18 cellular contexts compared by ENCODE assay signal in the genomic region with DNA sequence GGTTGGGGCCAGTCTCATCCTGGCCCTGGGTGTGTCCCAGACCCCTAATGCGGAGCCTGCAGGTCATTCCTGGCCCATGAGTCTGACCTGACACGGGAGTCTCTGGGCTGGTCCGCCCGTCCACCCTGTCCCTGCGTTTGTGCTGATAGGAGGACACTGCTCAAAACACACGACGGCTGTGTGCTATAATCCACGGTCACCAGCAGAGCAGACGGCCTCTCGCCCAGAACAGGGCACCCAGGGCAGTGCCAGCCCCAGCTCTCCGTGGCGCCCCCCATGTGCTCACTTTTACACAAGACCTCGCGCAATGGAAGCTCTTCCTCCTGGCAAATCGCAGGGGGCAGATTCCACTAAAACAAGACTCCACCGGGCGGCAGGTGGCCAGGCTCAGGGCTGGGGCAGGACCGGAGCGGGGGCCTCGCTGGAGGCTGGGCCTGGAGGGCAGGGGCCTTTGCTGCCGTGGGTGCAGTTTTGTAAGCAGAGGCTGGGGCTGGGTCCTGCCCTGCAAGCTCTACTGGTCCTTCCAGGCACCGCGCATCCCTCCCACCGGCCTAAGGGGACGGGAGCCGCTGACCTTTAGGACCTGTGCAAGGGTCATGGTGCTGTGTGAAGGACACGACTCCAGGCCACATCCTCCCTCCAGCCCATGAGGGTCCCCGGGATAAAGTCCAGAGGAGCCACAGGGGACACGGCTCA. TPM values are rescaled to one million over a fixed set of nuclear protein-coding genes. Genes with fewer than 3 reads are reported as not detected.
DNase-seq lines count a peak whose midpoint lies in the region; ATAC-seq, FAIRE-seq and TF ChIP-seq lines count a peak whose summit lies in the region.
"Had no signal": no experiment of that assay in that cellular context is flagged by ENCODE, and none has a peak within 500 bp of the region (broad histone marks: within the 10 kb centered on the region; RNA-seq: fewer than 3 reads in every experiment).

No MANE protein-coding gene starts in this region.

- H3K27ac Mint-ChIP-seq in activated T-cell treated with anti-CD3 and anti-CD28 coated beads, Interleukin-2, amount 50 U/mL, for 24 hours, result peak overlapping the region; percentile 22
- H3K27ac Mint-ChIP-seq: WTC11 had no signal

- FAIRE-seq in kidney (lab: Jason Lieb, UNC), result no peak
- FAIRE-seq: D721Med, GM18507, GM19239 had no signal

- no peak overlapping the region for H3K9ac ChIP-seq in kidney (ENCODE audit: low read length in 2 of 2)

- ATAC-seq in HG02759 (IDR thresholded peaks at IDR 0.05; ENCODE audit: unreplicated experiment), result no peak
- ATAC-seq: activated T-cell treated with anti-CD3 and anti-CD28 coated beads, Interleukin-2, amount 50 U/mL, for 4 hours; WTC11 had no signal

- peak; percentile 35 for DNase-seq in activated T-cell treated with anti-CD3 and anti-CD28 coated beads, Interleukin-2, amount 50 U/mL, for 24 hours
- DNase-seq in activated T-cell treated with anti-CD3 and anti-CD28 coated beads for 4 hours (no peak), Peyer's patch (peak in 2 of 3 donors; percentile 46 to 47), kidney (peak; percentile 77), spleen (peak; percentile 84), superior temporal gyrus (ENCODE audit: extremely low spot score) (no peak)
- no peak for DNase-seq in stimulated activated naive CD4-positive, alpha-beta T cell (lab: John Stamatoyannopoulos, UW)
- DNase-seq: activated T-cell treated with anti-CD3 and anti-CD28 coated beads, Interleukin-2, amount 50 U/mL, for 4 hours; MM.1S; NCI-H2029 treated with DMSO at 0.1 percent for 48 hours; NCI-H526; SW 1271 had no signal

- H3K36me3 ChIP-seq in Peyer's patch (no peaks in the 10 kb centered on the region), kidney (ENCODE audit: control insufficient read depth in 1 of 2, insufficient read depth in 2 of 2, low read length in 2 of 2) (no peaks in the 10 kb centered on the region), spleen (no peaks in the 10 kb centered on the region)

- H3K9me3 ChIP-seq in Peyer's patch (no peaks in the 10 kb centered on the region), kidney (ENCODE audit: control insufficient read depth in 1 of 2, low read length in 2 of 2) (no peaks in the 10 kb centered on the region), spleen (no peaks in the 10 kb centered on the region)

- H3K4me1 Mint-ChIP-seq in activated T-cell treated with anti-CD3 and anti-CD28 coated beads, Interleukin-2, amount 50 U/mL, for 24 hours (ENCODE audit: low read depth), result peaks cover 46% of the 10 kb centered on the region

- no peaks in the 10 kb centered on the region for H3K9me3 Mint-ChIP-seq in activated T-cell treated with anti-CD3 and anti-CD28 coated beads, Interleukin-2, amount 50 U/mL, for 24 hours
- H3K9me3 Mint-ChIP-seq: activated T-cell treated with anti-CD3 and anti-CD28 coated beads, Interleukin-2, amount 50 U/mL, for 4 hours had no signal

- no peaks in the 10 kb centered on the region for H3K36me3 Mint-ChIP-seq in activated T-cell treated with anti-CD3 and anti-CD28 coated beads, Interleukin-2, amount 50 U/mL, for 24 hours (ENCODE audit: low read depth)
- H3K36me3 Mint-ChIP-seq: WTC11 had no signal

- intact Hi-C loops in kidney (cut with DNase I), result no loop called here
- intact Hi-C loops in spleen (cut with DNase I; ENCODE audit: low total_unique reads), result no loop called here

- H3K4me3 ChIP-seq in Peyer's patch (no peak overlapping the region), kidney (ENCODE audit: low read length in 2 of 2) (no peak overlapping the region), spleen (peak overlapping the region in 1 of 8 donors; percentile 61)

- H3K27me3 ChIP-seq in Peyer's patch (peaks cover 0 to 4% of the 10 kb centered on the region in 2 donors), spleen (replicated peaks in 1 of 7) (peaks cover 0 to 12% (median 0%) of the 10 kb centered on the region in 7 donors)
- H3K27me3 ChIP-seq: dorsolateral prefrontal cortex had no signal

- no peak overlapping the region for H3K4me3 Mint-ChIP-seq in activated T-cell treated with anti-CD3 and anti-CD28 coated beads, Interleukin-2, amount 50 U/mL, for 24 hours
- H3K4me3 Mint-ChIP-seq: WTC11 had no signal

- WGBS in spleen, 5 donors, result 83 to 91% (median 84%) methylated on average over 6 to 29 of the region's 29 CpGs

- no peaks in the 10 kb centered on the region for H3K27me3 Mint-ChIP-seq in activated T-cell treated with anti-CD3 and anti-CD28 coated beads, Interleukin-2, amount 50 U/mL, for 24 hours

- H3K27ac ChIP-seq in Peyer's patch, result peak overlapping the region in 3 of 4 donors; percentile 64 to 85 (median 70)
- H3K27ac ChIP-seq in kidney (ENCODE audit: low read depth in 2 of 2, low read length in 2 of 2), result no peak overlapping the region
- H3K27ac ChIP-seq in spleen, result peak overlapping the region in 7 of 8 donors; percentile 64 to 95 (median 89)

- H3K4me1 ChIP-seq in Peyer's patch (peaks cover 6 to 36% (median 24%) of the 10 kb centered on the region in 4 donors), kidney (ENCODE audit: control insufficient read depth in 1 of 2, insufficient read depth in 1 of 2, low read depth in 1 of 2, low read length in 2 of 2) (peaks cover 0 to 2% of the 10 kb centered on the region in 2 donors), spleen (peaks cover 18 to 63% (median 48%) of the 10 kb centered on the region in 6 donors)

- TF ChIP-seq CTCF in Peyer's patch (IDR thresholded peaks at IDR 0.05) (no peak), kidney (IDR thresholded peaks at IDR 0.05; ENCODE audit: borderline replicate concordance, extremely low read depth, insufficient read depth) (no peak), spleen (IDR thresholded peaks at IDR 0.05 in 8 of 11, conservative IDR thresholded peaks at IDR 0.05 in 3 of 11) (no peak)

- TF ChIP-seq POLR2A in Peyer's patch (IDR thresholded peaks at IDR 0.05), result no peak
- TF ChIP-seq POLR2A in spleen (IDR thresholded peaks at IDR 0.05), result no peak

RNA-seq across cellular contexts. Expression of gene SLC19A1, which starts 10.6 kb away (rescaled TPM):
- total RNA-seq in Peyer's patch (10 to 100 TPM; 10.7 to 70.8 (median 30.5) TPM), kidney (7.2 TPM), spleen (10 to 100 TPM; 21.6 to 52.8 (median 35.0) TPM)
- polyA plus RNA-seq in kidney (ENCODE audit: insufficient read depth, low read depth, low replicate concordance) (5.1 TPM), spleen (10 to 100 TPM in 2 of 3 donors, 1 to 10 TPM in 1; 7.5 to 17.6 (median 13.3) TPM)

Comparison
In these comparisons a context has a peak if more than half of its experiments do, and no peak if none do; other contexts are left out.
1. DNase-seq: peak in activated T-cell treated with anti-CD3 and anti-CD28 coated beads, Interleukin-2, amount 50 U/mL, for 24 hours (single experiment), Peyer's patch (2 of 3), kidney (single experiment) and spleen (single experiment); none in activated T-cell treated with anti-CD3 and anti-CD28 coated beads for 4 hours (single experiment), superior temporal gyrus (single experiment) and stimulated activated naive CD4-positive, alpha-beta T cell (0 of 6).
2. H3K27ac ChIP-seq: peak in Peyer's patch (3 of 4) and spleen (7 of 8); none in kidney (0 of 2).